ENCODE assay signal across 8 cellular contexts in the genomic region with DNA sequence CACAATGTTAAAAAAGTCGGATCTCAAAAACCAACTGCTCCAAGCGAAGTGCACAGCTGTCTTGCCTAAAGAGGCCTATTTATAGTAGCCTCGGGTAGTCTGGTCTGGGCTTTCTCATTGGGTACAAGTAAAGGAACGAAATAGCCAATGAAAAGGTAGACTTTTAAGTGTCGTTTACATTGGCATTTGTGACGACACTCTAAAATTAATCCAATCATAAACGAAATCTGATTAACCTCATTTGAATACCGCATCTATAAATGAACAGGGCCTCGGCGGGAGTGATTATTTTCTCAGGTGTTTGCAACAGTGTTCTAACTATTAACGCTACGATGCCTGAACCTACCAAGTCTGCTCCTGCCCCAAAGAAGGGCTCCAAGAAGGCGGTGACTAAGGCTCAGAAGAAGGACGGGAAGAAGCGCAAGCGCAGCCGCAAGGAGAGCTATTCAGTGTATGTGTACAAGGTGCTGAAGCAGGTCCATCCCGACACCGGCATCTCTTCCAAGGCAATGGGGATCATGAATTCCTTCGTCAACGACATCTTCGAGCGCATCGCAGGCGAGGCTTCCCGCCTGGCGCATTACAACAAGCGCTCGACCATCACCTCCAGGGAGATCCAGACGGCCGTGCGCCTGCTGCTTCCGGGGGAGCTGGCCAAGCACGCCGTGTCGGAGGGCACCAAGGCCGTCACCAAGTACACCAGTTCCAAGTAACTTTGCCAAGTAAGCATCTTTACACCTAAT.
DNase-seq lines count a peak whose midpoint lies in the region; ATAC-seq and TF ChIP-seq lines count a peak whose summit lies in the region.

No MANE protein-coding gene starts in this region.

- H3K27ac ChIP-seq in HUES64 (ENCODE audit: low read depth, low read length) (peak overlapping the region; percentile 98), OCI-LY1 (ENCODE audit: low read depth, low read length, poor library complexity, severe bottlenecking) (peak overlapping the region; percentile 99)

- peaks cover 8% of the 10 kb centered on the region; the same call in 1 of the 2 replicates for H3K4me1 ChIP-seq in HUES64 (ENCODE audit: insufficient read depth, low read length)
- peaks cover 37% of the 10 kb centered on the region for H3K4me1 ChIP-seq in OCI-LY1 (ENCODE audit: insufficient read depth, low read length, severe bottlenecking)

- peak overlapping the region; percentile 100 for H3K27ac Mint-ChIP-seq in Calu3 (ENCODE audit: unreplicated experiment)

- H3K4me1 Mint-ChIP-seq in Calu3 (ENCODE audit: low read depth, unreplicated experiment) = peaks cover 45% of the 10 kb centered on the region

- TSS peak; percentile 71 for BruUV-seq in Calu3 (replicated peaks; lab: Mats Ljungman, UMichigan)

- peak; percentile 66 for ATAC-seq in GM21447 (IDR thresholded peaks at IDR 0.05; ENCODE audit: unreplicated experiment)

- H3K27me3 Mint-ChIP-seq in Calu3 (ENCODE audit: unreplicated experiment) = peaks cover 17% of the 10 kb centered on the region

- H3F3A ChIP-seq in OCI-LY1 (ENCODE audit: insufficient read depth, low read length) = peaks cover 4% of the 10 kb centered on the region; the same call in 1 of the 2 replicates

- DNase-seq in Calu3 (peak; percentile 88), activated T-cell treated with anti-CD3 and anti-CD28 coated beads for 4 hours (peak; percentile 76), epithelial cell of esophagus (ENCODE audit: low read depth) (peak; percentile 97), middle frontal gyrus (ENCODE audit: extremely low spot score, low spot score) (peak; percentile 95)
- peak; percentile 56 to 69 for DNase-seq in stimulated activated CD8-positive, alpha-beta memory T cell treated with anti-CD3 and anti-CD28 coated beads, Interleukin-2, amount 100 ng/mL, for 48 hours (ENCODE audit: low read depth in 2 of 2)

- CTCF ChIA-PET in Calu3 (lab: Charles Lee) = interaction anchor here (0.7 to 3.6 kb wide), 7 partner anchors 15 to 114 kb away, joined by 3 to 17 read pairs (median 7); a partner anchor contains a TSS

- H2AFZ ChIP-seq in OCI-LY1 (ENCODE audit: low read length) = no peak overlapping the region

- no peaks in the 10 kb centered on the region for H3K9me3 Mint-ChIP-seq in Calu3 (ENCODE audit: low read depth, unreplicated experiment)

- H3K4me3 ChIP-seq in HUES64 (ENCODE audit: low read length) (peak overlapping the region; percentile 94), OCI-LY1 (ENCODE audit: low read depth, low read length, poor library complexity, severe bottlenecking) (peak overlapping the region; percentile 89), epithelial cell of esophagus (ENCODE audit: low read length) (peak overlapping the region; percentile 66)

- peak overlapping the region; percentile 85 for H3K4me3 Mint-ChIP-seq in Calu3 (ENCODE audit: low read depth, unreplicated experiment)

- TF ChIP-seq CTCF in Calu3 (IDR thresholded peaks at IDR 0.05; ENCODE audit: unreplicated experiment) (no peak), OCI-LY1 (IDR thresholded peaks at IDR 0.05; ENCODE audit: low read length) (no peak), epithelial cell of esophagus (IDR thresholded peaks at IDR 0.05; ENCODE audit: insufficient read depth, low read depth, low read length, missing control alignments) (no peak)

- intact Hi-C loops in Calu3 (cut with micrococcal nuclease; ENCODE audit: unreplicated experiment) = loop anchor here (1.0 to 2.0 kb wide), 3 partner anchors 15 to 41 kb away; a partner anchor contains a TSS

- peak overlapping the region; percentile 95 for H3K4me2 ChIP-seq in OCI-LY1 (ENCODE audit: low read length)

- H3K9me3 ChIP-seq in HUES64 (ENCODE audit: insufficient read depth, low read depth, low read length) (no peaks in the 10 kb centered on the region), OCI-LY1 (ENCODE audit: low read length) (no peaks in the 10 kb centered on the region)

- no peaks in the 10 kb centered on the region for H3K27me3 ChIP-seq in HUES64 (ENCODE audit: insufficient read depth, low read length)
- H3K27me3 ChIP-seq in OCI-LY1 (ENCODE audit: insufficient read depth, low read length) = no peaks in the 10 kb centered on the region

- no peaks in the 10 kb centered on the region for H3K9me2 ChIP-seq in OCI-LY1 (ENCODE audit: low read depth, low read length)

- H3K36me3 Mint-ChIP-seq in Calu3 (ENCODE audit: insufficient read depth, unreplicated experiment) = peaks cover 84% of the 10 kb centered on the region

- H4K20me1 ChIP-seq in OCI-LY1 (ENCODE audit: insufficient read depth, low read length) = no peaks in the 10 kb centered on the region

- no peaks in the 10 kb centered on the region for H3K36me3 ChIP-seq in HUES64 (ENCODE audit: insufficient read depth, low read length)
- no peaks in the 10 kb centered on the region for H3K36me3 ChIP-seq in OCI-LY1 (ENCODE audit: insufficient read depth, low read length)

- H3K79me2 ChIP-seq in OCI-LY1 (ENCODE audit: insufficient read depth, low read length) = no peaks in the 10 kb centered on the region

- H3K9ac ChIP-seq in HUES64 (ENCODE audit: low read depth, low read length) (peak overlapping the region; percentile 99), OCI-LY1 (ENCODE audit: low read length) (peak overlapping the region; percentile 98)

- WGBS in HUES64 = 0% methylated on average over 37 of the region's 37 CpGs

Comparison
In these comparisons a context has a peak if more than half of its experiments do, and no peak if none do; other contexts are left out.
1. Peak in every context shown above with its lines: DNase-seq, ATAC-seq, H3K4me3 ChIP-seq and H3K27ac ChIP-seq.